In genomic region chr12:63013302-63013701, GRCh38 we compare ENCODE assay signal across 24 cellular contexts.
"Had no signal": no experiment of that assay in that cellular context is flagged by ENCODE, and none has a peak within 500 bp of the region (broad histone marks: within the 10 kb centered on the region; RNA-seq: fewer than 3 reads in every experiment).

No MANE protein-coding gene starts in this region.

- H2AFZ ChIP-seq: hepatocyte had no signal

- ATAC-seq: foreskin keratinocyte, gastroesophageal sphincter, heart left ventricle, left colon, left lobe of liver, left ventricle myocardium superior, lower lobe of right lung had no signal

- H3K36me3 Mint-ChIP-seq: immature natural killer cell had no signal

- H3K4me3 Mint-ChIP-seq: immature natural killer cell had no signal

- H3K36me3 ChIP-seq: esophagus muscularis mucosa, gastroesophageal sphincter, heart left ventricle, lower lobe of right lung had no signal

- H3K27me3 ChIP-seq: dorsolateral prefrontal cortex, esophagus muscularis mucosa, gastroesophageal sphincter, heart left ventricle, hepatocyte had no signal

- DNase-seq: dermis blood vessel endothelial cell; dorsolateral prefrontal cortex; effector CD4-positive, alpha-beta T cell; effector memory CD4-positive, alpha-beta T cell; foreskin keratinocyte; heart left ventricle; hypothalamus; immature natural killer cell; islet precursor cell; kidney; kidney glomerular epithelial cell; left colon; left ventricle myocardium superior; lower lobe of right lung; mesendoderm; midbrain had no signal

- H3K27ac ChIP-seq: coronary artery, dorsolateral prefrontal cortex, esophagus muscularis mucosa, foreskin keratinocyte, gastroesophageal sphincter, heart left ventricle, hepatocyte, lower lobe of right lung had no signal

- H3K4me2 ChIP-seq: hepatocyte had no signal

- FAIRE-seq: colon, endothelial cell of umbilical vein, frontal cortex, kidney had no signal

- H3K27ac Mint-ChIP-seq: immature natural killer cell had no signal

- H3K79me2 ChIP-seq: hepatocyte had no signal

- H3K9me3 ChIP-seq: esophagus muscularis mucosa, gastroesophageal sphincter, heart left ventricle, lower lobe of right lung had no signal

- H3K4me1 ChIP-seq: esophagus muscularis mucosa, foreskin keratinocyte, gastroesophageal sphincter, heart left ventricle, lower lobe of right lung had no signal

- H3K4me1 Mint-ChIP-seq: immature natural killer cell had no signal

- H3K4me3 ChIP-seq: coronary artery, dorsolateral prefrontal cortex, esophagus muscularis mucosa, gastroesophageal sphincter, heart left ventricle, hepatocyte, lower lobe of right lung had no signal
